ENCODE assay signal across 1 cellular context in genomic region chr18:23949863-23950262, GRCh38.
TF ChIP-seq lines count a peak whose summit lies in the region.

No MANE protein-coding gene starts in this region.

TF ChIP-seq in GM23338, 12 proteins besides CTCF, POLR2A, EP300 and RAD21 (continued from another document):
- TF ChIP-seq ZNF462 (CRISPR knock-in tag; IDR thresholded peaks at IDR 0.05) (no peak), EZH2 (IDR thresholded peaks at IDR 0.05; ENCODE audit: low read depth, unreplicated experiment) (no peak)
- TF ChIP-seq, protein P1, sequence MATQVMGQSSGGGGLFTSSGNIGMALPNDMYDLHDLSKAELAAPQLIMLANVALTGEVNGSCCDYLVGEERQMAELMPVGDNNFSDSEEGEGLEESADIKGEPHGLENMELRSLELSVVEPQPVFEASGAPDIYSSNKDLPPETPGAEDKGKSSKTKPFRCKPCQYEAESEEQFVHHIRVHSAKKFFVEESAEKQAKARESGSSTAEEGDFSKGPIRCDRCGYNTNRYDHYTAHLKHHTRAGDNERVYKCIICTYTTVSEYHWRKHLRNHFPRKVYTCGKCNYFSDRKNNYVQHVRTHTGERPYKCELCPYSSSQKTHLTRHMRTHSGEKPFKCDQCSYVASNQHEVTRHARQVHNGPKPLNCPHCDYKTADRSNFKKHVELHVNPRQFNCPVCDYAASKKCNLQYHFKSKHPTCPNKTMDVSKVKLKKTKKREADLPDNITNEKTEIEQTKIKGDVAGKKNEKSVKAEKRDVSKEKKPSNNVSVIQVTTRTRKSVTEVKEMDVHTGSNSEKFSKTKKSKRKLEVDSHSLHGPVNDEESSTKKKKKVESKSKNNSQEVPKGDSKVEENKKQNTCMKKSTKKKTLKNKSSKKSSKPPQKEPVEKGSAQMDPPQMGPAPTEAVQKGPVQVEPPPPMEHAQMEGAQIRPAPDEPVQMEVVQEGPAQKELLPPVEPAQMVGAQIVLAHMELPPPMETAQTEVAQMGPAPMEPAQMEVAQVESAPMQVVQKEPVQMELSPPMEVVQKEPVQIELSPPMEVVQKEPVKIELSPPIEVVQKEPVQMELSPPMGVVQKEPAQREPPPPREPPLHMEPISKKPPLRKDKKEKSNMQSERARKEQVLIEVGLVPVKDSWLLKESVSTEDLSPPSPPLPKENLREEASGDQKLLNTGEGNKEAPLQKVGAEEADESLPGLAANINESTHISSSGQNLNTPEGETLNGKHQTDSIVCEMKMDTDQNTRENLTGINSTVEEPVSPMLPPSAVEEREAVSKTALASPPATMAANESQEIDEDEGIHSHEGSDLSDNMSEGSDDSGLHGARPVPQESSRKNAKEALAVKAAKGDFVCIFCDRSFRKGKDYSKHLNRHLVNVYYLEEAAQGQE (IDR thresholded peaks at IDR 0.05; ENCODE audit: unreplicated experiment), result no peak
